Comparison of ENCODE assay signal across 26 cellular contexts in genomic region chr10:80411681-80412230, GRCh38. TPM values are rescaled to one million over a fixed set of nuclear protein-coding genes. Genes with fewer than 3 reads are reported as not detected.
A peak's percentile ranks its signal among the peaks of the same experiment; 100 is the strongest.
DNase-seq lines count a peak whose midpoint lies in the region; ATAC-seq and TF ChIP-seq lines count a peak whose summit lies in the region.
"Had no signal": no experiment of that assay in that cellular context is flagged by ENCODE, and none has a peak within 500 bp of the region (broad histone marks: within the 10 kb centered on the region; RNA-seq: fewer than 3 reads in every experiment).

No MANE protein-coding gene starts in this region.

- H3K27ac Mint-ChIP-seq in activated naive CD8-positive, alpha-beta T cell treated with anti-CD3 and anti-CD28 coated beads, Interleukin-2, amount 10 ng/mL, durations not matched to agents 7 days and 5 days, result peak overlapping the region; percentile 5
- H3K27ac Mint-ChIP-seq in activated naive CD8-positive, alpha-beta T cell treated with anti-CD3 and anti-CD28 coated beads, Interleukin-2, amount 50 U/mL, for 24 hours, result no peak overlapping the region
- H3K27ac Mint-ChIP-seq in chondrocyte (ENCODE audit: unreplicated experiment), result peak overlapping the region; percentile 73
- H3K27ac Mint-ChIP-seq: activated naive CD4-positive, alpha-beta T cell treated with anti-CD3 and anti-CD28 coated beads for 36 hours; T-helper 1 cell treated with Interleukin-12 subunit alpha and Interleukin-12 subunit beta and Interleukin-4 antibody, amounts not matched to agents 30 μg/mL and 1 μg/mL, for 36 hours; WTC11 had no signal

- H3K4me1 ChIP-seq in mesenchymal stem cell (ENCODE audit: control insufficient read depth, insufficient read depth, low read depth, low read length), result peaks cover 49% of the 10 kb centered on the region

- H3K27me3 Mint-ChIP-seq in activated naive CD8-positive, alpha-beta T cell treated with anti-CD3 and anti-CD28 coated beads, Interleukin-2, amount 10 ng/mL, durations not matched to agents 7 days and 5 days, result peaks cover 10% of the 10 kb centered on the region
- peaks cover 6% of the 10 kb centered on the region for H3K27me3 Mint-ChIP-seq in activated naive CD8-positive, alpha-beta T cell treated with anti-CD3 and anti-CD28 coated beads, Interleukin-2, amount 50 U/mL, for 24 hours
- H3K27me3 Mint-ChIP-seq in chondrocyte (ENCODE audit: low read depth), result no peaks in the 10 kb centered on the region

- H3K14ac ChIP-seq in mesenchymal stem cell (ENCODE audit: low read length in 2 of 2), result no peak overlapping the region

- H2BK5ac ChIP-seq in mesenchymal stem cell (ENCODE audit: low read depth, low read length, poor library complexity, severe bottlenecking), result no peak overlapping the region

- WGBS in mesenchymal stem cell, result 100% methylated on average over 1 of the region's 2 CpGs

- peaks cover 34% of the 10 kb centered on the region for H3K79me1 ChIP-seq in mesenchymal stem cell (replicated peaks; ENCODE audit: low read length, poor library complexity, severe bottlenecking)

- ATAC-seq in activated naive CD8-positive, alpha-beta T cell treated with anti-CD3 and anti-CD28 coated beads, Interleukin-2, amount 10 ng/mL, durations not matched to agents 7 days and 5 days (ENCODE audit: low read depth), result no peak
- ATAC-seq in activated naive CD8-positive, alpha-beta T cell treated with anti-CD3 and anti-CD28 coated beads, Interleukin-2, amount 50 U/mL, for 24 hours, result no peak
- ATAC-seq in GM21447 (IDR thresholded peaks at IDR 0.05; ENCODE audit: unreplicated experiment), result no peak
- ATAC-seq in HG02588 (IDR thresholded peaks at IDR 0.05; ENCODE audit: unreplicated experiment), result no peak
- ATAC-seq: left lobe of liver; sciatic nerve; stimulated activated naive CD8-positive, alpha-beta T cell treated with anti-CD3 and anti-CD28 coated beads, Interleukin-15, Interleukin-2, amounts not matched to agents 100 U/mL and 50 U/mL, for 24 hours; WTC11 had no signal

- peak overlapping the region; percentile 54 to 58 for H3K4ac ChIP-seq in mesenchymal stem cell (ENCODE audit: low read depth in 1 of 2, low read length in 2 of 2)

- no peak overlapping the region for H2AK5ac ChIP-seq in mesenchymal stem cell (ENCODE audit: low read length, severe bottlenecking)

- no peak overlapping the region for H2BK120ac ChIP-seq in mesenchymal stem cell (ENCODE audit: low read depth, low read length)

- H3K4me1 Mint-ChIP-seq in activated naive CD8-positive, alpha-beta T cell treated with anti-CD3 and anti-CD28 coated beads, Interleukin-2, amount 10 ng/mL, durations not matched to agents 7 days and 5 days, result peaks cover 27% of the 10 kb centered on the region
- peaks cover 51% of the 10 kb centered on the region for H3K4me1 Mint-ChIP-seq in activated naive CD8-positive, alpha-beta T cell treated with anti-CD3 and anti-CD28 coated beads, Interleukin-2, amount 50 U/mL, for 24 hours
- H3K4me1 Mint-ChIP-seq in chondrocyte (ENCODE audit: low read depth), result peaks cover 84% of the 10 kb centered on the region

- POLR2A ChIA-PET in activated naive CD8-positive, alpha-beta T cell treated with anti-CD3 and anti-CD28 coated beads, Interleukin-2, amount 10 ng/mL, durations not matched to agents 7 days and 5 days (lab: Charles Lee), result no interaction called here

- no peak overlapping the region for H3K4me3 ChIP-seq in mesenchymal stem cell (ENCODE audit: insufficient read depth in 1 of 2, low read depth in 1 of 2, low read length in 2 of 2)
- H3K4me3 ChIP-seq: coronary artery, PC-9, SJSA1 had no signal

- no peak overlapping the region for H3K23ac ChIP-seq in mesenchymal stem cell (ENCODE audit: low read length in 2 of 2)

- H2AFZ ChIP-seq in mesenchymal stem cell (ENCODE audit: low read depth, low read length), result no peak overlapping the region
- H2AFZ ChIP-seq: PC-9 had no signal

- H3K9ac ChIP-seq in mesenchymal stem cell (ENCODE audit: low read length), result no peak overlapping the region

- TF ChIP-seq CTCF in chondrocyte (IDR thresholded peaks at IDR 0.05), result no peak

- no peak for DNase-seq in activated naive CD8-positive, alpha-beta T cell treated with anti-CD3 and anti-CD28 coated beads, Interleukin-2, amount 10 ng/mL, durations not matched to agents 7 days and 5 days
- no peak for DNase-seq in activated naive CD8-positive, alpha-beta T cell treated with anti-CD3 and anti-CD28 coated beads, Interleukin-2, amount 50 U/mL, for 24 hours
- no peak for DNase-seq in chondrocyte (ENCODE audit: low spot score)
- no peak for DNase-seq in mesenchymal stem cell
- no peak for DNase-seq in AML-193 (lab: John Stamatoyannopoulos, UW)
- DNase-seq: activated CD4-positive, alpha-beta T cell treated with anti-CD3 and anti-CD28 coated beads, Interleukin-2, amount 50 U/mL, for 48 hours; activated T-cell treated with anti-CD3 and anti-CD28 coated beads, Interleukin-2, amount 50 U/mL, for 1 hour; C1 segment of cervical spinal cord; NCI-H1417; occipital lobe had no signal

- peak overlapping the region; percentile 42 to 84 for H3K18ac ChIP-seq in mesenchymal stem cell (ENCODE audit: low read depth in 1 of 2, low read length in 2 of 2)

- no peaks in the 10 kb centered on the region for H3K36me3 Mint-ChIP-seq in activated naive CD8-positive, alpha-beta T cell treated with anti-CD3 and anti-CD28 coated beads, Interleukin-2, amount 10 ng/mL, durations not matched to agents 7 days and 5 days
- no peaks in the 10 kb centered on the region for H3K36me3 Mint-ChIP-seq in activated naive CD8-positive, alpha-beta T cell treated with anti-CD3 and anti-CD28 coated beads, Interleukin-2, amount 50 U/mL, for 24 hours (ENCODE audit: low read depth)
- no peaks in the 10 kb centered on the region for H3K36me3 Mint-ChIP-seq in chondrocyte (ENCODE audit: low read depth)
- H3K36me3 Mint-ChIP-seq: WTC11 had no signal

- H3K4me2 ChIP-seq in mesenchymal stem cell (ENCODE audit: low read length, poor library complexity, severe bottlenecking), result no peak overlapping the region
- H3K4me2 ChIP-seq: PC-9 had no signal

- H3K27me3 ChIP-seq in mesenchymal stem cell (ENCODE audit: control insufficient read depth in 1 of 2, insufficient read depth in 1 of 2, low read length in 2 of 2), result peaks cover 0 to 7% of the 10 kb centered on the region in 2 experiments
- H3K27me3 ChIP-seq: SJSA1 had no signal

- peak overlapping the region; percentile 31 for H4K91ac ChIP-seq in mesenchymal stem cell (ENCODE audit: low read length)

- H3K9me3 Mint-ChIP-seq in activated naive CD8-positive, alpha-beta T cell treated with anti-CD3 and anti-CD28 coated beads, Interleukin-2, amount 10 ng/mL, durations not matched to agents 7 days and 5 days, result no peaks in the 10 kb centered on the region
- no peaks in the 10 kb centered on the region for H3K9me3 Mint-ChIP-seq in activated naive CD8-positive, alpha-beta T cell treated with anti-CD3 and anti-CD28 coated beads, Interleukin-2, amount 50 U/mL, for 24 hours
- H3K9me3 Mint-ChIP-seq in chondrocyte (ENCODE audit: low read depth), result no peaks in the 10 kb centered on the region
- H3K9me3 Mint-ChIP-seq: activated naive CD4-positive, alpha-beta T cell treated with anti-CD3 and anti-CD28 coated beads for 36 hours; T-helper 1 cell treated with Interleukin-12 subunit alpha and Interleukin-12 subunit beta and Interleukin-4 antibody, amounts not matched to agents 30 μg/mL and 1 μg/mL, for 36 hours; WTC11 had no signal

- peak overlapping the region; percentile 19 for H4K8ac ChIP-seq in mesenchymal stem cell (ENCODE audit: low read length)

- peak overlapping the region; percentile 64 to 82 for H2BK12ac ChIP-seq in mesenchymal stem cell (ENCODE audit: low read length in 2 of 2)

- H3K27ac ChIP-seq in mesenchymal stem cell (ENCODE audit: low read length, poor library complexity, severe bottlenecking) (no peak overlapping the region), temporal lobe (ENCODE audit: low read depth, low read length) (peak overlapping the region; percentile 55)
- H3K27ac ChIP-seq: PC-9, SJSA1 had no signal

- no peak overlapping the region for H2BK15ac ChIP-seq in mesenchymal stem cell (ENCODE audit: low read depth, poor library complexity, severe bottlenecking)

- H3K36me3 ChIP-seq in mesenchymal stem cell (ENCODE audit: control insufficient read depth in 1 of 2, insufficient read depth in 2 of 2, low read depth in 1 of 2, low read length in 2 of 2), result peaks cover 0 to 6% of the 10 kb centered on the region in 2 experiments
- H3K36me3 ChIP-seq: SJSA1 had no signal

- H3K9me3 ChIP-seq in mesenchymal stem cell (ENCODE audit: control insufficient read depth, low read length), result no peaks in the 10 kb centered on the region
- H3K9me3 ChIP-seq: SJSA1 had no signal

- H3K4me3 Mint-ChIP-seq in activated naive CD8-positive, alpha-beta T cell treated with anti-CD3 and anti-CD28 coated beads, Interleukin-2, amount 10 ng/mL, durations not matched to agents 7 days and 5 days, result no peak overlapping the region
- no peak overlapping the region for H3K4me3 Mint-ChIP-seq in activated naive CD8-positive, alpha-beta T cell treated with anti-CD3 and anti-CD28 coated beads, Interleukin-2, amount 50 U/mL, for 24 hours
- no peak overlapping the region for H3K4me3 Mint-ChIP-seq in chondrocyte (ENCODE audit: unreplicated experiment)
- H3K4me3 Mint-ChIP-seq: activated naive CD4-positive, alpha-beta T cell treated with anti-CD3 and anti-CD28 coated beads for 36 hours; T-helper 1 cell treated with Interleukin-12 subunit alpha and Interleukin-12 subunit beta and Interleukin-4 antibody, amounts not matched to agents 30 μg/mL and 1 μg/mL, for 36 hours; WTC11 had no signal

RNA-seq across cellular contexts. Expression of gene PRXL2A, which starts 3.4 kb away (rescaled TPM):
- 10 to 100 TPM; 13.6 to 14.0 TPM for total RNA-seq in activated naive CD8-positive, alpha-beta T cell treated with anti-CD3 and anti-CD28 coated beads, Interleukin-2, amount 10 ng/mL, durations not matched to agents 7 days and 5 days
- total RNA-seq in chondrocyte, result 47.4 to 86.9 TPM (median 83.9 TPM) in 3 replicates
- 214 TPM for polyA plus RNA-seq in mesenchymal stem cell (2013, experiment 1 of 2)
- 220 TPM for polyA plus RNA-seq in mesenchymal stem cell (2013, experiment 2 of 2)
- total RNA-seq in temporal lobe, result 68.6 TPM

RNA-seq across cellular contexts. Expression of gene TSPAN14, which starts 42.4 kb away (rescaled TPM):
- total RNA-seq in activated naive CD8-positive, alpha-beta T cell treated with anti-CD3 and anti-CD28 coated beads, Interleukin-2, amount 10 ng/mL, durations not matched to agents 7 days and 5 days, result 100 to 1,000 TPM in 1 of 2 experiments, 10 to 100 TPM in 1; 98.8 to 112 TPM
- total RNA-seq in chondrocyte (23.0 to 57.4 TPM (median 53.8 TPM) in 3 replicates), temporal lobe (27.8 TPM)
- 42.9 TPM for polyA plus RNA-seq in mesenchymal stem cell (2013, experiment 1 of 2)
- polyA plus RNA-seq in mesenchymal stem cell (2013, experiment 2 of 2), result 44.5 TPM

RNA-seq across cellular contexts. Expression of gene DYDC2, which starts 55.2 kb away (rescaled TPM):
- total RNA-seq in activated naive CD8-positive, alpha-beta T cell treated with anti-CD3 and anti-CD28 coated beads, Interleukin-2, amount 10 ng/mL, durations not matched to agents 7 days and 5 days, result not detected
- total RNA-seq in chondrocyte, result not detected in 3 replicates
- polyA plus RNA-seq in mesenchymal stem cell (2013, experiment 1 of 2), result not detected
- not detected for polyA plus RNA-seq in mesenchymal stem cell (2013, experiment 2 of 2)
- total RNA-seq in temporal lobe, result 2.0 TPM
- total RNA-seq: activated naive CD4-positive, alpha-beta T cell treated with anti-CD3 and anti-CD28 coated beads for 36 hours; astrocyte; PC-9; sciatic nerve; SJSA1; urinary bladder had no signal
- polyA plus RNA-seq: urinary bladder had no signal

RNA-seq across cellular contexts. Expression of gene DYDC1, which starts 55.2 kb away (rescaled TPM):
- not detected for total RNA-seq in activated naive CD8-positive, alpha-beta T cell treated with anti-CD3 and anti-CD28 coated beads, Interleukin-2, amount 10 ng/mL, durations not matched to agents 7 days and 5 days
- total RNA-seq in chondrocyte, result not detected in 3 replicates
- polyA plus RNA-seq in mesenchymal stem cell (2013, experiment 1 of 2), result not detected
- not detected for polyA plus RNA-seq in mesenchymal stem cell (2013, experiment 2 of 2)
- not detected for total RNA-seq in temporal lobe
- total RNA-seq: A172; activated naive CD4-positive, alpha-beta T cell treated with anti-CD3 and anti-CD28 coated beads for 36 hours; astrocyte; H1; left lobe of liver; occipital lobe; PC-9; sciatic nerve; SJSA1; urinary bladder had no signal
- polyA plus RNA-seq: H1, urinary bladder had no signal
